14 cellular contexts compared by ENCODE assay signal in genomic region chr16:23013484-23013883, GRCh38.
DNase-seq lines count a peak whose midpoint lies in the region; ATAC-seq, FAIRE-seq and TF ChIP-seq lines count a peak whose summit lies in the region.
"Had no signal": no experiment of that assay in that cellular context is flagged by ENCODE, and none has a peak within 500 bp of the region (broad histone marks: within the 10 kb centered on the region; RNA-seq: fewer than 3 reads in every experiment).

No MANE protein-coding gene starts in this region.

- H2AFZ ChIP-seq in GM23248 (no peak overlapping the region), PC-3 (ENCODE audit: low read length) (no peak overlapping the region)

- in situ Hi-C loops in GM23248 (cut with MboI), result no loop called here

- H4K20me1 ChIP-seq in GM23248 (ENCODE audit: insufficient read depth) (no peaks in the 10 kb centered on the region), PC-3 (ENCODE audit: low read length) (no peaks in the 10 kb centered on the region)

- no peak overlapping the region for H3K4me3 ChIP-seq in GM23248
- no peak overlapping the region for H3K4me3 ChIP-seq in PC-3 (ENCODE audit: low read length)
- H3K4me3 ChIP-seq in fibroblast of pulmonary artery (replicated peaks; ENCODE audit: low read depth, low read length), result no peak overlapping the region
- no peak overlapping the region for H3K4me3 ChIP-seq in small intestine (ENCODE audit: low read depth in 1 of 2, low read length in 2 of 2)
- H3K4me3 ChIP-seq: dorsolateral prefrontal cortex, sigmoid colon, SK-N-MC, transverse colon had no signal

- no peaks in the 10 kb centered on the region for H3K4me1 ChIP-seq in GM23248 (ENCODE audit: insufficient read depth)
- no peaks in the 10 kb centered on the region for H3K4me1 ChIP-seq in PC-3 (ENCODE audit: insufficient read depth, low read length)
- peaks cover 0 to 3% of the 10 kb centered on the region in 2 donors for H3K4me1 ChIP-seq in small intestine (ENCODE audit: control insufficient read depth in 2 of 2, insufficient read depth in 1 of 2, low read depth in 1 of 2, low read length in 1 of 2)
- H3K4me1 ChIP-seq: sigmoid colon had no signal

- ATAC-seq in PC-3 (no peak), HG03108 (IDR thresholded peaks at IDR 0.05; ENCODE audit: unreplicated experiment) (no peak)

- H3K27ac ChIP-seq in GM23248 (no peak overlapping the region), PC-3 (ENCODE audit: low read length) (no peak overlapping the region), small intestine (ENCODE audit: low read depth in 1 of 2, low read length in 1 of 2) (no peak overlapping the region)
- H3K27ac ChIP-seq: dorsolateral prefrontal cortex, sigmoid colon, SK-N-MC, transverse colon had no signal

- BruUV-seq in PC-3 (replicated peaks; lab: Mats Ljungman, UMichigan), result no TSS peak

- H3K9me2 ChIP-seq in GM23248 (ENCODE audit: insufficient read depth) (no peaks in the 10 kb centered on the region), PC-3 (replicated peaks; ENCODE audit: low read length) (no peaks in the 10 kb centered on the region)

- H3K36me3 ChIP-seq in GM23248 (ENCODE audit: low read depth) (no peaks in the 10 kb centered on the region), PC-3 (ENCODE audit: low read depth, low read length) (no peaks in the 10 kb centered on the region), small intestine (ENCODE audit: control insufficient read depth in 2 of 2, insufficient read depth in 2 of 2, low read length in 2 of 2) (no peaks in the 10 kb centered on the region)
- H3K36me3 ChIP-seq: sigmoid colon, transverse colon had no signal

- H3K9ac ChIP-seq in GM23248, result no peak overlapping the region
- no peak overlapping the region for H3K9ac ChIP-seq in PC-3 (ENCODE audit: low read length)

- H3K4me2 ChIP-seq in GM23248 (ENCODE audit: unreplicated experiment) (no peak overlapping the region), PC-3 (ENCODE audit: low read length) (no peak overlapping the region)

- H3F3A ChIP-seq in GM23248 (ENCODE audit: insufficient read depth) (no peaks in the 10 kb centered on the region), PC-3 (ENCODE audit: low read length, unreplicated experiment) (no peaks in the 10 kb centered on the region)

- peak; percentile 33; the same call in 1 of the 2 replicates for TF ChIP-seq CTCF in PC-3 (conservative IDR thresholded peaks at IDR 0.05; ENCODE audit: low read depth, low read length)
- peak; percentile 9 for TF ChIP-seq CTCF in fibroblast of pulmonary artery (IDR thresholded peaks at IDR 0.05; ENCODE audit: low read length, missing control alignments)

- FAIRE-seq in small intestine (lab: Jason Lieb, UNC), result no peak

- WGBS in GM23248 (ENCODE audit: low coverage in 1 of 2, low lambda C conversion rate in 2 of 2, missing lambda C conversion rate in 2 of 2), 2 experiments, result 83 to 100% methylated on average over 1 of the region's 1 CpG
- WGBS in small intestine, 3 donors, result 64 to 88% (median 74%) methylated on average over 1 of the region's 1 CpG

- intact Hi-C loops in PC-3 (cut with micrococcal nuclease), result no loop called here

- DNase-seq in Ammon's horn (ENCODE audit: low spot score), result peak; percentile 8
- peak; percentile 2 for DNase-seq in GM23248
- DNase-seq in PC-3, result peak; percentile 7
- peak; percentile 6 for DNase-seq in fibroblast of pulmonary artery (ENCODE audit: low read depth)
- DNase-seq in activated gamma-delta T cell (lab: John Stamatoyannopoulos, UW), result no peak
- no peak for DNase-seq in small intestine
- no peak for DNase-seq in mesenteric fat pad (ENCODE audit: low spot score)
- DNase-seq: activated CD4-positive, alpha-beta T cell treated with anti-CD3 and anti-CD28 coated beads, Interleukin-2, amount 50 U/mL, for 4 hours; CD8-positive, alpha-beta memory T cell; dorsolateral prefrontal cortex; sigmoid colon; transverse colon had no signal

- H3K79me2 ChIP-seq in GM23248 (ENCODE audit: insufficient read depth) (no peaks in the 10 kb centered on the region), PC-3 (ENCODE audit: low read length) (no peaks in the 10 kb centered on the region)

- CTCF ChIA-PET in PC-3 (lab: Charles Lee), result no interaction called here

- POLR2A ChIA-PET in PC-3 (lab: Charles Lee; ENCODE audit: unreplicated experiment), result no interaction called here

- H3K9me3 ChIP-seq in GM23248 (ENCODE audit: low read depth), result no peaks in the 10 kb centered on the region
- no peaks in the 10 kb centered on the region for H3K9me3 ChIP-seq in PC-3 (ENCODE audit: low read length)
- H3K9me3 ChIP-seq in small intestine (ENCODE audit: control insufficient read depth, low read depth), result no peaks in the 10 kb centered on the region
- H3K9me3 ChIP-seq: sigmoid colon, transverse colon had no signal

- H3K27me3 ChIP-seq in GM23248 (replicated peaks; ENCODE audit: insufficient read depth) (no peaks in the 10 kb centered on the region), PC-3 (ENCODE audit: low read length) (peaks cover 4% of the 10 kb centered on the region; the same call in 1 of the 2 replicates), small intestine (ENCODE audit: control insufficient read depth in 2 of 2, insufficient read depth in 2 of 2, low read length in 2 of 2) (no peaks in the 10 kb centered on the region)
- H3K27me3 ChIP-seq: transverse colon had no signal

Comparison
In these comparisons a context has a peak if more than half of its experiments do, and no peak if none do; other contexts are left out.
1. DNase-seq: peak in Ammon's horn (single experiment), GM23248 (single experiment), PC-3 (single experiment) and fibroblast of pulmonary artery (single experiment); none in activated gamma-delta T cell (single experiment), small intestine (single experiment) and mesenteric fat pad (single experiment).